Comparison of ENCODE assay signal across 10 cellular contexts in the genomic region with DNA sequence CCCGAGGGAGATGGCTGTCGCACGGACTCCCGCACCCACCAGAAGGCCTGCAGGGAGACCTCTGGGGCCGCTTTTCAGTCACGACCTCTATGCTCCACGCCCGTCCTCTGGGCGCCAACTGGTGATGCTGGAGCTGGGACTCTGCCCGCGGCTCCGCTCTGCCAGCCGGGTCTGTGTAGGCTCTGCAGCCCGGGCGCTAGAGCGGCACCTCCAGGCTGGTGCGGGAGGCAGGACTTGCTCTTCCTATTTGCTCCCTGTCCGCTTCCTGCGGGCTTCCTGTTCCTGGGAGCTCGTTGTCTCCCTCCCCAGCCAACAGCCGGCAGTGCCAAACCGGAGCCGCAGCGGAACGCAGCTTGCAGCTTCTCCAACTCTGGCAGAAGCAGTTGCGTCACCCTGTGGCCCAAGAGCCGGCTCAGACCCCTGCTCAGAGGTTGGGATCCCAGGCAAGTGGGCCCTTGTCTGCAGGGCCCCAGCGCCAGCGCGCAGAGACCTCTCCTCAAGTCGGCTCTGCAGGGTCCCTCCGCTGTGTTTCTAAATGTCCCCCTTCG.
DNase-seq lines count a peak whose midpoint lies in the region; FAIRE-seq and TF ChIP-seq lines count a peak whose summit lies in the region.
"Had no signal": no experiment of that assay in that cellular context is flagged by ENCODE, and none has a peak within 500 bp of the region (broad histone marks: within the 10 kb centered on the region; RNA-seq: fewer than 3 reads in every experiment).

No MANE protein-coding gene starts in this region.

- no peak overlapping the region for H3K27ac ChIP-seq in RWPE1
- H3K27ac ChIP-seq: SJSA1 had no signal

- TF ChIP-seq CTCF in AG09319 (IDR thresholded peaks at IDR 0.05; ENCODE audit: low read depth, low read length) (peak; percentile 39), fibroblast of mammary gland (conservative IDR thresholded peaks at IDR 0.05; ENCODE audit: control insufficient read depth, insufficient read depth, low read depth, low read length) (peak; percentile 48), neural crest cell (conservative IDR thresholded peaks at IDR 0.05) (peak; percentile 12), RWPE1 (conservative IDR thresholded peaks at IDR 0.05; ENCODE audit: low read depth) (no peak)

- H3K4me3 Mint-ChIP-seq in neural crest cell, result no peak overlapping the region
- no peak overlapping the region for H3K4me3 Mint-ChIP-seq in activated CD4-positive, alpha-beta memory T cell treated with anti-CD3 and anti-CD28 coated beads for 36 hours

- FAIRE-seq in GM19239 (lab: Jason Lieb, UNC), result no peak
- FAIRE-seq: islet of Langerhans had no signal

- H3K27ac Mint-ChIP-seq in neural crest cell (ENCODE audit: unreplicated experiment), result no peak overlapping the region
- H3K27ac Mint-ChIP-seq in activated CD4-positive, alpha-beta memory T cell treated with anti-CD3 and anti-CD28 coated beads for 36 hours, result no peak overlapping the region

- peaks cover 2% of the 10 kb centered on the region for H3K9me3 Mint-ChIP-seq in neural crest cell
- peaks cover 8% of the 10 kb centered on the region for H3K9me3 Mint-ChIP-seq in activated CD4-positive, alpha-beta memory T cell treated with anti-CD3 and anti-CD28 coated beads for 36 hours

- H3K4me1 Mint-ChIP-seq in neural crest cell, result no peaks in the 10 kb centered on the region
- H3K4me1 Mint-ChIP-seq in activated CD4-positive, alpha-beta memory T cell treated with anti-CD3 and anti-CD28 coated beads for 36 hours (ENCODE audit: low read depth), result no peaks in the 10 kb centered on the region

- H3K36me3 Mint-ChIP-seq in neural crest cell (ENCODE audit: low read depth), result no peaks in the 10 kb centered on the region
- H3K36me3 Mint-ChIP-seq in activated CD4-positive, alpha-beta memory T cell treated with anti-CD3 and anti-CD28 coated beads for 36 hours, result no peaks in the 10 kb centered on the region

- peaks cover 7% of the 10 kb centered on the region for H3K27me3 Mint-ChIP-seq in neural crest cell (ENCODE audit: low read depth)
- peaks cover 7% of the 10 kb centered on the region for H3K27me3 Mint-ChIP-seq in activated CD4-positive, alpha-beta memory T cell treated with anti-CD3 and anti-CD28 coated beads for 36 hours

- DNase-seq in AG09319 (ENCODE audit: extremely low read depth, low read depth) (peak; percentile 25), NCI-H460 (ENCODE audit: extremely low read depth, low read depth) (peak; percentile 65), fibroblast of mammary gland (ENCODE audit: low read depth) (peak; percentile 75), neural crest cell (ENCODE audit: low read depth, low spot score) (peak; percentile 22), GM19239 (ENCODE audit: insufficient read length, low spot score) (no peak), RWPE1 (ENCODE audit: low spot score) (no peak)
- no peak for DNase-seq in activated CD4-positive, alpha-beta memory T cell treated with anti-CD3 and anti-CD28 coated beads for 36 hours
- DNase-seq in effector CD4-positive, alpha-beta T cell, result no peak

- CTCF ChIA-PET in activated CD4-positive, alpha-beta memory T cell treated with anti-CD3 and anti-CD28 coated beads for 36 hours (lab: Charles Lee), result interaction anchor here (1.4 kb wide), 1 partner anchor 303 kb away, joined by 3 read pairs; no protein-coding TSS in a partner anchor
- CTCF ChIA-PET in RWPE1 (lab: Yijun Ruan, JAX), result interaction anchor here (1.0 kb wide), 1 partner anchor 122 kb away, joined by 3 read pairs; no protein-coding TSS in a partner anchor

- intact Hi-C loops in activated CD4-positive, alpha-beta memory T cell treated with anti-CD3 and anti-CD28 coated beads for 36 hours (cut with micrococcal nuclease), result no loop called here

- POLR2A ChIA-PET in activated CD4-positive, alpha-beta memory T cell treated with anti-CD3 and anti-CD28 coated beads for 36 hours (lab: Charles Lee), result no interaction called here
- POLR2A ChIA-PET in RWPE1 (lab: Yijun Ruan, JAX; ENCODE audit: low non-redundant PET), result no interaction called here

- peak overlapping the region; percentile 27 for H3K4me3 ChIP-seq in fibroblast of mammary gland (ENCODE audit: control insufficient read depth, low read depth, low read length)
- H3K4me3 ChIP-seq: SJSA1 had no signal

Comparison
In these comparisons a context has a peak if more than half of its experiments do, and no peak if none do; other contexts are left out.
1. DNase-seq: peak in AG09319 (single experiment), NCI-H460 (single experiment), fibroblast of mammary gland (single experiment) and neural crest cell (single experiment); none in GM19239 (single experiment), activated CD4-positive, alpha-beta memory T cell treated with anti-CD3 and anti-CD28 coated beads for 36 hours (single experiment), RWPE1 (single experiment) and effector CD4-positive, alpha-beta T cell (single experiment).